Comparison of ENCODE assay signal across 14 cellular contexts in genomic region chr2:68767996-68768395, GRCh38. TPM values are rescaled to one million over a fixed set of nuclear protein-coding genes. Genes with fewer than 3 reads are reported as not detected.
DNase-seq lines count a peak whose midpoint lies in the region; TF ChIP-seq lines count a peak whose summit lies in the region.
"Had no signal": no experiment of that assay in that cellular context is flagged by ENCODE, and none has a peak within 500 bp of the region (broad histone marks: within the 10 kb centered on the region; RNA-seq: fewer than 3 reads in every experiment).

No MANE protein-coding gene starts in this region.

- no peaks in the 10 kb centered on the region for H3K36me3 ChIP-seq in thyroid gland

- H3K9me3 Mint-ChIP-seq in activated naive CD4-positive, alpha-beta T cell treated with anti-CD3 and anti-CD28 coated beads, Interleukin-2, amount 10 ng/mL, durations not matched to agents 7 days and 5 days = no peaks in the 10 kb centered on the region
- no peaks in the 10 kb centered on the region for H3K9me3 Mint-ChIP-seq in dendritic cell treated with granulocyte-macrophage colony-stimulating factor and Interleukin-4, amounts not matched to agents 40 ng/mL and 50 ng/mL, for 4 days
- no peaks in the 10 kb centered on the region for H3K9me3 Mint-ChIP-seq in Calu3 (ENCODE audit: low read depth, unreplicated experiment)
- H3K9me3 Mint-ChIP-seq: H9 had no signal

- peaks cover 46% of the 10 kb centered on the region for H3K36me3 Mint-ChIP-seq in activated naive CD4-positive, alpha-beta T cell treated with anti-CD3 and anti-CD28 coated beads, Interleukin-2, amount 10 ng/mL, durations not matched to agents 7 days and 5 days
- H3K36me3 Mint-ChIP-seq in dendritic cell treated with granulocyte-macrophage colony-stimulating factor and Interleukin-4, amounts not matched to agents 40 ng/mL and 50 ng/mL, for 4 days (ENCODE audit: low read depth) = peaks cover 88% of the 10 kb centered on the region
- H3K36me3 Mint-ChIP-seq in Calu3 (ENCODE audit: insufficient read depth, unreplicated experiment) = no peaks in the 10 kb centered on the region

- H3K4me3 Mint-ChIP-seq in activated naive CD4-positive, alpha-beta T cell treated with anti-CD3 and anti-CD28 coated beads, Interleukin-2, amount 10 ng/mL, durations not matched to agents 7 days and 5 days = peak overlapping the region; percentile 71
- H3K4me3 Mint-ChIP-seq in dendritic cell treated with granulocyte-macrophage colony-stimulating factor and Interleukin-4, amounts not matched to agents 40 ng/mL and 50 ng/mL, for 4 days = no peak overlapping the region
- H3K4me3 Mint-ChIP-seq in Calu3 (ENCODE audit: low read depth, unreplicated experiment) = no peak overlapping the region
- H3K4me3 Mint-ChIP-seq: H9 had no signal

- H3K4me1 Mint-ChIP-seq in activated naive CD4-positive, alpha-beta T cell treated with anti-CD3 and anti-CD28 coated beads, Interleukin-2, amount 10 ng/mL, durations not matched to agents 7 days and 5 days = peaks cover 98% of the 10 kb centered on the region
- H3K4me1 Mint-ChIP-seq in dendritic cell treated with granulocyte-macrophage colony-stimulating factor and Interleukin-4, amounts not matched to agents 40 ng/mL and 50 ng/mL, for 4 days (ENCODE audit: low read depth) = peaks cover 92% of the 10 kb centered on the region
- H3K4me1 Mint-ChIP-seq in Calu3 (ENCODE audit: low read depth, unreplicated experiment) = no peaks in the 10 kb centered on the region

- H3K9me3 ChIP-seq in thyroid gland = no peaks in the 10 kb centered on the region

- peaks cover 37 to 54% of the 10 kb centered on the region in 2 donors for H3K4me1 ChIP-seq in thyroid gland

- TF ChIP-seq POLR2A in thyroid gland (IDR thresholded peaks at IDR 0.05) = no peak

- intact Hi-C loops in dendritic cell treated with granulocyte-macrophage colony-stimulating factor and Interleukin-4, amounts not matched to agents 40 ng/mL and 50 ng/mL, for 4 days (cut with micrococcal nuclease) = no loop called here
- intact Hi-C loops in thyroid gland (cut with DNase I) (no loop called here), Calu3 (cut with micrococcal nuclease; ENCODE audit: unreplicated experiment) (no loop called here)

- 85 to 90% methylated on average over 4 of the region's 4 CpGs for WGBS in thyroid gland, 2 donors

- no TSS peak for BruUV-seq in Calu3 (replicated peaks; lab: Mats Ljungman, UMichigan)

- peak overlapping the region in 2 of 3 donors; percentile 48 to 72 for H3K27ac ChIP-seq in thyroid gland
- H3K27ac ChIP-seq: VCaP had no signal

- no peaks in the 10 kb centered on the region for H3K27me3 Mint-ChIP-seq in activated naive CD4-positive, alpha-beta T cell treated with anti-CD3 and anti-CD28 coated beads, Interleukin-2, amount 10 ng/mL, durations not matched to agents 7 days and 5 days
- no peaks in the 10 kb centered on the region for H3K27me3 Mint-ChIP-seq in dendritic cell treated with granulocyte-macrophage colony-stimulating factor and Interleukin-4, amounts not matched to agents 40 ng/mL and 50 ng/mL, for 4 days
- peaks cover 58% of the 10 kb centered on the region for H3K27me3 Mint-ChIP-seq in Calu3 (ENCODE audit: unreplicated experiment)

- H3K27me3 ChIP-seq in thyroid gland = no peaks in the 10 kb centered on the region

- no peak for DNase-seq in activated naive CD4-positive, alpha-beta T cell treated with anti-CD3 and anti-CD28 coated beads, Interleukin-2, amount 10 ng/mL, durations not matched to agents 7 days and 5 days
- DNase-seq in activated naive CD4-positive, alpha-beta T cell treated with anti-CD3 and anti-CD28 coated beads, Interleukin-2, amount 50 U/mL, for 16 hours = no peak
- DNase-seq in NCI-H510A (lab: John Stamatoyannopoulos, UW) (peak; percentile 55), thyroid gland (no peak), Calu3 (no peak), SKM-1 treated with dmso at 0.1 percent for 144 hours (lab: John Stamatoyannopoulos, UW; ENCODE audit: unreplicated experiment) (no peak)
- no peak for DNase-seq in stimulated activated CD4-positive, alpha-beta T cell treated with anti-CD3 and anti-CD28 coated beads, Interleukin-4, amount 100 ng/mL, for 4 hours
- DNase-seq: H9, Kasumi-1, NCI-H446, Right ventricle myocardium superior had no signal

- peak overlapping the region; percentile 99 for H3K27ac Mint-ChIP-seq in activated naive CD4-positive, alpha-beta T cell treated with anti-CD3 and anti-CD28 coated beads, Interleukin-2, amount 10 ng/mL, durations not matched to agents 7 days and 5 days
- peak overlapping the region; percentile 57 for H3K27ac Mint-ChIP-seq in dendritic cell treated with granulocyte-macrophage colony-stimulating factor and Interleukin-4, amounts not matched to agents 40 ng/mL and 50 ng/mL, for 4 days
- no peak overlapping the region for H3K27ac Mint-ChIP-seq in Calu3 (ENCODE audit: unreplicated experiment)

- H3K4me3 ChIP-seq in thyroid gland (replicated peaks in 1 of 3) = no peak overlapping the region

- CTCF ChIA-PET in activated naive CD4-positive, alpha-beta T cell treated with anti-CD3 and anti-CD28 coated beads, Interleukin-2, amount 10 ng/mL, durations not matched to agents 7 days and 5 days (lab: Charles Lee) = interaction anchor here (0.9 to 2.5 kb wide), 10 partner anchors 10 to 142 kb away, joined by 3 to 17 read pairs (median 4); partner anchors contain the start of gene ARHGAP25
- CTCF ChIA-PET in Calu3 (lab: Charles Lee) = interaction anchor here (0.7 kb wide), 1 partner anchor 21 kb away, joined by 3 read pairs; no protein-coding TSS in a partner anchor

- TF ChIP-seq CTCF in thyroid gland (IDR thresholded peaks at IDR 0.05) (no peak), Calu3 (IDR thresholded peaks at IDR 0.05; ENCODE audit: unreplicated experiment) (no peak)

RNA-seq across cellular contexts. Expression of gene ARHGAP25, which starts 33.4 kb away (rescaled TPM):
- 10 to 100 TPM in 1 of 4 donors, 1 to 10 TPM in 3; 4.0 to 11.7 (median 6.9) TPM for total RNA-seq in thyroid gland
- 0.51 TPM in 1 of 2 replicates, not detected in the other for total RNA-seq in Calu3 (2022)
- total RNA-seq: myocyte had no signal
